In the genomic region with DNA sequence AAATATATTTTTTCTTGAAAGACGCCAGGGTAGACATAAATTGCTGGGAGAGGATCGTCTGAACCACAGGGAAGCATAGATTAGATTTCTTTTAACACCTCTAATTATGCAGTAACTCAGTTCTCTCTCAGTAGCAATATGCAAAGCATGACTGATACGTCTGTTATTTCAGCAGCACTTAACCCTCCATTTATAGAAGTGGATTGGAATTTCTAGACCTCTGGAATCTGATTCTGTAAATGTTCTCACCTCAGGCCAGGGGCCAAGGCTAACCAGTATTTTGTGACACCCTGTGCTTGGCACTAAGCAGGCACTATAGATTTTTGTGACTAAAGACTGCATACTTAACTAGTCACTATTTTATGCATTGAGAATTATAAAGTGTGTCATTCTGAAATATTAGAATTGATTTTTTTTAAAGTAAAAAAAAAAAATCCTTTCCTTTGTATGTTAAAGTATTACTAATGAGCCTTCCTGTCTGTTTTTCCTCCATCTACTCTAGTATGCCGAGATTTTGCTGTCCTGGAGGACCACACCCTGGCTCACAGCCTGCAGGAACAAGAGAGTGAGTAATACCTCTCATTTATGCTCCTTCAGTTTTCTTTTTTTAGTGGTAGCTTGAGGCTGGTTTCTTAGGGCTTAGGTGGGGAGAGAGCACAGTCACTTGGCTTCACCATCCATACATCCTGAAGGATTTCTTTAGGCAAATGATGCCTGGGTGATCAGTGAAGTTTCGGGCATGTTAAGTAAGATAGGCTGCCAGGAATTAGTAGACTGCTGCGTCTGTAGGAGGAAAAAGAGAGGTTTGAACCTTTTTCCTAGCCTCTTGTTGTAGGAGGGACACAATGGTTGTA, we compare ENCODE assay signal across 11 cellular contexts. TPM values are rescaled to one million over a fixed set of nuclear protein-coding genes. Genes with fewer than 3 reads are reported as not detected.
A peak's percentile ranks its signal among the peaks of the same experiment; 100 is the strongest.
DNase-seq lines count a peak whose midpoint lies in the region; ATAC-seq and TF ChIP-seq lines count a peak whose summit lies in the region.
"Had no signal": no experiment of that assay in that cellular context is flagged by ENCODE, and none has a peak within 500 bp of the region (broad histone marks: within the 10 kb centered on the region; RNA-seq: fewer than 3 reads in every experiment).

No MANE protein-coding gene starts in this region.

- 41 to 45% methylated on average over 6 of the region's 6 CpGs for WGBS in esophagus, 2 donors

- DNase-seq in AG08395 (ENCODE audit: low spot score) (peak; percentile 53), M059J (ENCODE audit: low read depth) (peak; percentile 86), mesothelial cell of epicardium (ENCODE audit: low spot score in 2 of 2, unreplicated experiment in 2 of 2) (no peak), immature natural killer cell (no peak), NCI-H1092 treated with DMSO at 0.1 percent for 48 hours (lab: John Stamatoyannopoulos, UW) (no peak)
- no peak for DNase-seq in activated naive CD4-positive, alpha-beta T cell treated with anti-CD3 and anti-CD28 coated beads, Interleukin-2, amount 50 U/mL, for 72 hours (ENCODE audit: low spot score in 2 of 2)
- DNase-seq: activated naive CD8-positive, alpha-beta T cell treated with anti-CD3 and anti-CD28 coated beads, Interleukin-2, amount 10 ng/mL, durations not matched to agents 7 days and 5 days; KBM-7 had no signal

- H3K36me3 Mint-ChIP-seq in mesothelial cell of epicardium, result peaks cover 38% of the 10 kb centered on the region
- no peaks in the 10 kb centered on the region for H3K36me3 Mint-ChIP-seq in activated naive CD4-positive, alpha-beta T cell treated with anti-CD3 and anti-CD28 coated beads, Interleukin-2, amount 50 U/mL, for 72 hours
- peaks cover 9 to 25% (median 17%) of the 10 kb centered on the region in 3 donors for H3K36me3 Mint-ChIP-seq in immature natural killer cell
- H3K36me3 Mint-ChIP-seq: activated naive CD8-positive, alpha-beta T cell treated with anti-CD3 and anti-CD28 coated beads, Interleukin-2, amount 10 ng/mL, durations not matched to agents 7 days and 5 days had no signal

- H3K9me3 Mint-ChIP-seq in mesothelial cell of epicardium, result no peaks in the 10 kb centered on the region
- peaks cover 0 to 15% of the 10 kb centered on the region in 2 donors for H3K9me3 Mint-ChIP-seq in activated naive CD4-positive, alpha-beta T cell treated with anti-CD3 and anti-CD28 coated beads, Interleukin-2, amount 50 U/mL, for 72 hours
- H3K9me3 Mint-ChIP-seq in immature natural killer cell, result no peaks in the 10 kb centered on the region
- H3K9me3 Mint-ChIP-seq: activated naive CD8-positive, alpha-beta T cell treated with anti-CD3 and anti-CD28 coated beads, Interleukin-2, amount 10 ng/mL, durations not matched to agents 7 days and 5 days had no signal

- H3K9me3 ChIP-seq in esophagus (ENCODE audit: control insufficient read depth in 2 of 2, insufficient read depth in 1 of 2, low read depth in 1 of 2, low read length in 1 of 2), result no peaks in the 10 kb centered on the region
- H3K9me3 ChIP-seq: BLaER1 had no signal

- H3K4me3 Mint-ChIP-seq in mesothelial cell of epicardium, result no peak overlapping the region
- H3K4me3 Mint-ChIP-seq in immature natural killer cell, result no peak overlapping the region
- H3K4me3 Mint-ChIP-seq: activated naive CD8-positive, alpha-beta T cell treated with anti-CD3 and anti-CD28 coated beads, Interleukin-2, amount 10 ng/mL, durations not matched to agents 7 days and 5 days had no signal

- peaks cover 0 to 3% of the 10 kb centered on the region in 2 donors for H3K36me3 ChIP-seq in esophagus (ENCODE audit: control insufficient read depth in 2 of 2, insufficient read depth in 2 of 2, low read length in 1 of 2)

- H3K27me3 ChIP-seq in esophagus (ENCODE audit: control insufficient read depth in 1 of 2, insufficient read depth in 2 of 2, low read length in 2 of 2), result no peaks in the 10 kb centered on the region
- H3K27me3 ChIP-seq: BLaER1 had no signal

- H3K27ac Mint-ChIP-seq in mesothelial cell of epicardium, result peak overlapping the region; percentile 88
- H3K27ac Mint-ChIP-seq in activated naive CD4-positive, alpha-beta T cell treated with anti-CD3 and anti-CD28 coated beads, Interleukin-2, amount 50 U/mL, for 72 hours, result no peak overlapping the region
- no peak overlapping the region for H3K27ac Mint-ChIP-seq in immature natural killer cell
- H3K27ac Mint-ChIP-seq: activated naive CD8-positive, alpha-beta T cell treated with anti-CD3 and anti-CD28 coated beads, Interleukin-2, amount 10 ng/mL, durations not matched to agents 7 days and 5 days had no signal

- H3K4me1 Mint-ChIP-seq in mesothelial cell of epicardium, result peaks cover 17% of the 10 kb centered on the region
- peaks cover 3 to 19% of the 10 kb centered on the region in 2 donors for H3K4me1 Mint-ChIP-seq in immature natural killer cell

- no peak overlapping the region for H3K4me3 ChIP-seq in esophagus (ENCODE audit: low read depth in 1 of 2, low read length in 2 of 2)
- H3K4me3 ChIP-seq: BLaER1 had no signal

- H3K27me3 Mint-ChIP-seq in mesothelial cell of epicardium (ENCODE audit: low read depth), result no peaks in the 10 kb centered on the region
- peaks cover 0 to 3% (median 0%) of the 10 kb centered on the region in 3 donors for H3K27me3 Mint-ChIP-seq in immature natural killer cell (ENCODE audit: low read depth in 3 of 3)
- H3K27me3 Mint-ChIP-seq: activated naive CD8-positive, alpha-beta T cell treated with anti-CD3 and anti-CD28 coated beads, Interleukin-2, amount 10 ng/mL, durations not matched to agents 7 days and 5 days had no signal

- H3K27ac ChIP-seq in esophagus (ENCODE audit: low read depth in 2 of 2, low read length in 1 of 2), result peak overlapping the region; percentile 16 to 17
- H3K27ac ChIP-seq: BLaER1 had no signal

- ATAC-seq in activated naive CD4-positive, alpha-beta T cell treated with anti-CD3 and anti-CD28 coated beads, Interleukin-2, amount 50 U/mL, for 72 hours, result no peak
- no peak for ATAC-seq in GM19397 (IDR thresholded peaks at IDR 0.05; ENCODE audit: unreplicated experiment)

- H3K4me1 ChIP-seq in esophagus (ENCODE audit: control insufficient read depth in 2 of 2, insufficient read depth in 2 of 2, low read length in 1 of 2), result peaks cover 0 to 2% of the 10 kb centered on the region in 2 donors

- no peak for TF ChIP-seq CTCF in mesothelial cell of epicardium (IDR thresholded peaks at IDR 0.05; ENCODE audit: unreplicated experiment)

RNA-seq across cellular contexts. Expression of a gene that starts 26.5 kb away (rescaled TPM):
- total RNA-seq in M059J (2014; rRNA removed; shearing (Covaris generic)), result 0.57 and 10.3 TPM in 2 replicates
- under 1 TPM in 1 of 2 donors, not detected in 1; 0.04 TPM for polyA plus RNA-seq in esophagus
- total RNA-seq in mesothelial cell of epicardium, result 0.60 to 1.1 TPM (median 0.90 TPM) in 3 replicates
- not detected for total RNA-seq in activated naive CD4-positive, alpha-beta T cell treated with anti-CD3 and anti-CD28 coated beads, Interleukin-2, amount 50 U/mL, for 72 hours
- not detected for polyA plus RNA-seq in immature natural killer cell
- total RNA-seq: activated naive CD8-positive, alpha-beta T cell treated with anti-CD3 and anti-CD28 coated beads, Interleukin-2, amount 10 ng/mL, durations not matched to agents 7 days and 5 days had no signal

RNA-seq across cellular contexts. Expression of a gene that starts 27.6 kb away (rescaled TPM):
- total RNA-seq in M059J (2014; rRNA removed; shearing (Covaris generic)), result 184 and 195 TPM in 2 replicates
- polyA plus RNA-seq in esophagus, result 10 to 100 TPM; 12.8 to 14.9 TPM
- total RNA-seq in mesothelial cell of epicardium, result 53.1 to 63.2 TPM (median 58.2 TPM) in 3 replicates
- 10 to 100 TPM in 1 of 2 donors, 1 to 10 TPM in 1; 5.6 to 10.9 TPM for total RNA-seq in activated naive CD4-positive, alpha-beta T cell treated with anti-CD3 and anti-CD28 coated beads, Interleukin-2, amount 50 U/mL, for 72 hours
- polyA plus RNA-seq in immature natural killer cell, result 10 to 100 TPM; 11.1 to 19.8 (median 15.9) TPM

Comparison
In these comparisons a context has a peak if more than half of its experiments do, and no peak if none do; other contexts are left out.
1. DNase-seq: peak in AG08395 (single experiment) and M059J (single experiment); none in mesothelial cell of epicardium (0 of 2), activated naive CD4-positive, alpha-beta T cell treated with anti-CD3 and anti-CD28 coated beads, Interleukin-2, amount 50 U/mL, for 72 hours (0 of 2), immature natural killer cell (0 of 3) and NCI-H1092 treated with DMSO at 0.1 percent for 48 hours (single experiment).